ENCODE assay signal across 37 cellular contexts in genomic region chr4:39924014-39924413, GRCh38. TPM values are rescaled to one million over a fixed set of nuclear protein-coding genes. Genes with fewer than 3 reads are reported as not detected.
DNase-seq lines count a peak whose midpoint lies in the region; ATAC-seq, FAIRE-seq and TF ChIP-seq lines count a peak whose summit lies in the region.
"Had no signal": no experiment of that assay in that cellular context is flagged by ENCODE, and none has a peak within 500 bp of the region (broad histone marks: within the 10 kb centered on the region; RNA-seq: fewer than 3 reads in every experiment).

No MANE protein-coding gene starts in this region.

- H3K4ac ChIP-seq in trophoblast cell (ENCODE audit: low read depth, low read length) = no peak overlapping the region

- peaks cover 9% of the 10 kb centered on the region for H3K4me1 Mint-ChIP-seq in activated naive CD4-positive, alpha-beta T cell treated with anti-CD3 and anti-CD28 coated beads for 36 hours (ENCODE audit: low read depth)
- peaks cover 10% of the 10 kb centered on the region for H3K4me1 Mint-ChIP-seq in central memory CD8-positive, alpha-beta T cell

- no peak overlapping the region for H4K8ac ChIP-seq in trophoblast cell (ENCODE audit: low read depth, low read length)

- peaks cover 2% of the 10 kb centered on the region for H3K79me2 ChIP-seq in trophoblast cell (ENCODE audit: control insufficient read depth, insufficient read depth, low read length, poor library complexity)

- no peak overlapping the region for H3K27ac ChIP-seq in trophoblast cell (ENCODE audit: low read depth, low read length)
- H3K27ac ChIP-seq: esophagus squamous epithelium, ovary, Peyer's patch, upper lobe of left lung, VCaP had no signal

- CTCF ChIA-PET in activated naive CD4-positive, alpha-beta T cell treated with anti-CD3 and anti-CD28 coated beads for 36 hours (lab: Charles Lee) = interaction anchor here (0.8 to 1.5 kb wide), 3 partner anchors 28 to 50 kb away, joined by 3 read pairs; no protein-coding TSS in a partner anchor

- no peak overlapping the region for H3K9ac ChIP-seq in trophoblast cell (ENCODE audit: low read length)

- H3K27me3 Mint-ChIP-seq in activated naive CD4-positive, alpha-beta T cell treated with anti-CD3 and anti-CD28 coated beads for 36 hours (ENCODE audit: low read depth) = no peaks in the 10 kb centered on the region
- H3K27me3 Mint-ChIP-seq in central memory CD8-positive, alpha-beta T cell = no peaks in the 10 kb centered on the region
- H3K27me3 Mint-ChIP-seq: naive B cell had no signal

- H4K91ac ChIP-seq in trophoblast cell (ENCODE audit: low read depth, low read length) = no peak overlapping the region

- no peak overlapping the region for H3K23ac ChIP-seq in trophoblast cell (ENCODE audit: low read length)

- peaks cover 8 to 10% of the 10 kb centered on the region in 2 experiments for H3K36me3 ChIP-seq in trophoblast cell (ENCODE audit: control insufficient read depth in 1 of 2, insufficient read depth in 2 of 2, low read length in 2 of 2)
- H3K36me3 ChIP-seq: ovary, Peyer's patch had no signal

- no peak for TF ChIP-seq POLR2A in GM12891 (IDR thresholded peaks at IDR 0.05; ENCODE audit: low read depth, low read length)

- no peak overlapping the region for H3K14ac ChIP-seq in trophoblast cell (ENCODE audit: low read length)

- H3K4me2 ChIP-seq in trophoblast cell (ENCODE audit: low read length) = no peak overlapping the region

- H4K12ac ChIP-seq in trophoblast cell (ENCODE audit: low read depth, low read length) = no peak overlapping the region

- H3K9me3 Mint-ChIP-seq in activated naive CD4-positive, alpha-beta T cell treated with anti-CD3 and anti-CD28 coated beads for 36 hours = no peaks in the 10 kb centered on the region
- no peaks in the 10 kb centered on the region for H3K9me3 Mint-ChIP-seq in central memory CD8-positive, alpha-beta T cell
- H3K9me3 Mint-ChIP-seq: naive B cell had no signal

- peaks cover 2% of the 10 kb centered on the region for H3K9me3 ChIP-seq in trophoblast cell (ENCODE audit: insufficient read depth, low read depth, low read length)
- H3K9me3 ChIP-seq: Caco-2, esophagus squamous epithelium, MG63, ovary, Peyer's patch, upper lobe of left lung had no signal

- no peaks in the 10 kb centered on the region for H3K4me1 ChIP-seq in trophoblast cell (ENCODE audit: control insufficient read depth in 1 of 2, insufficient read depth in 2 of 2, low read length in 2 of 2)
- H3K4me1 ChIP-seq: esophagus squamous epithelium, Peyer's patch, upper lobe of left lung had no signal

- peak overlapping the region; percentile 30 for H3K27ac Mint-ChIP-seq in activated naive CD4-positive, alpha-beta T cell treated with anti-CD3 and anti-CD28 coated beads for 36 hours
- H3K27ac Mint-ChIP-seq in central memory CD8-positive, alpha-beta T cell (ENCODE audit: low read depth) = peak overlapping the region; percentile 87

- no peak overlapping the region for H2AFZ ChIP-seq in trophoblast cell (ENCODE audit: insufficient read depth, low read length, poor library complexity)

- no peak overlapping the region for H2BK5ac ChIP-seq in trophoblast cell (ENCODE audit: low read depth, low read length, poor library complexity)

- H3K4me3 Mint-ChIP-seq in activated naive CD4-positive, alpha-beta T cell treated with anti-CD3 and anti-CD28 coated beads for 36 hours = no peak overlapping the region
- no peak overlapping the region for H3K4me3 Mint-ChIP-seq in central memory CD8-positive, alpha-beta T cell
- H3K4me3 Mint-ChIP-seq: naive B cell had no signal

- no peak for DNase-seq in activated naive CD4-positive, alpha-beta T cell treated with anti-CD3 and anti-CD28 coated beads for 36 hours
- no peak for DNase-seq in activated naive CD4-positive, alpha-beta T cell treated with Interleukin-2 at 50 U/mL for 16 hours
- DNase-seq in GM12891 (ENCODE audit: insufficient read length, low spot score) (no peak), trophoblast cell (no peak)
- no peak for DNase-seq in central memory CD8-positive, alpha-beta T cell (ENCODE audit: low spot score in 2 of 2)
- no peak for DNase-seq in activated CD4-positive, CD25-positive, alpha-beta regulatory T cell treated with anti-CD3 and anti-CD28 coated beads, Interleukin-2, amount 50 U/mL, for 72 hours
- DNase-seq: ACHN; activated T-cell treated with anti-CD3 and anti-CD28 coated beads for 4 hours; Caco-2; caudate nucleus; DMS79; esophagus squamous epithelium; GDM1; hippocampal formation; KBM-7; mesendoderm; MG63; naive B cell; NCI-H1105 treated with DMSO at 0.1 percent for 48 hours; NCI-H2029 treated with DMSO at 0.1 percent for 48 hours; NCI-H2227 treated with DMSO at 0.1 percent for 48 hours; NCI-H69; ovary; Peyer's patch; retina; SHP77 treated with DMSO at 0.1 percent for 48 hours; small intestine; stimulated activated CD8-positive, alpha-beta memory T cell treated with anti-CD3 and anti-CD28 coated beads, Interleukin-4, amount 100 ng/mL, for 48 hours; T-helper 9 cell; upper lobe of left lung had no signal

- no peak for ATAC-seq in central memory CD8-positive, alpha-beta T cell (replicated peaks; ENCODE audit: extremely low read depth, poor library complexity, severe bottlenecking)
- ATAC-seq in GM18511 (IDR thresholded peaks at IDR 0.05; ENCODE audit: unreplicated experiment) (no peak), HG03442 (IDR thresholded peaks at IDR 0.05; ENCODE audit: unreplicated experiment) (no peak)

- no CpG with 5 or more reads among the region's 2 CpGs for WGBS in trophoblast cell (ENCODE audit: extremely low coverage, insufficient coverage, insufficient read length)

- H3K18ac ChIP-seq in trophoblast cell (ENCODE audit: low read length) = no peak overlapping the region

- intact Hi-C loops in activated naive CD4-positive, alpha-beta T cell treated with anti-CD3 and anti-CD28 coated beads for 36 hours (cut with micrococcal nuclease) = no loop called here

- no peak overlapping the region for H2BK120ac ChIP-seq in trophoblast cell (ENCODE audit: insufficient read depth, low read length, poor library complexity)

- FAIRE-seq in GM12891 (lab: Jason Lieb, UNC) = peak; percentile 74
- FAIRE-seq: astrocyte, frontal cortex, GM18507, HTR-8/SVneo, small intestine had no signal

- H2BK12ac ChIP-seq in trophoblast cell (ENCODE audit: low read length) = peak overlapping the region; percentile 64

- H3K4me3 ChIP-seq in trophoblast cell (ENCODE audit: low read depth, low read length) = no peak overlapping the region
- H3K4me3 ChIP-seq: esophagus squamous epithelium, MG63, ovary, Peyer's patch, upper lobe of left lung had no signal

- H2AK5ac ChIP-seq in trophoblast cell (ENCODE audit: low read length) = no peak overlapping the region

- no peaks in the 10 kb centered on the region for H3K79me1 ChIP-seq in trophoblast cell (ENCODE audit: low read length)

- H3K27me3 ChIP-seq in trophoblast cell (ENCODE audit: insufficient read depth, low read length) = no peaks in the 10 kb centered on the region
- H3K27me3 ChIP-seq: esophagus squamous epithelium, MG63, ovary, Peyer's patch, upper lobe of left lung had no signal

- H3K36me3 Mint-ChIP-seq in activated naive CD4-positive, alpha-beta T cell treated with anti-CD3 and anti-CD28 coated beads for 36 hours (ENCODE audit: low read depth) = peaks cover 25% of the 10 kb centered on the region
- H3K36me3 Mint-ChIP-seq in central memory CD8-positive, alpha-beta T cell (ENCODE audit: insufficient read depth) = peaks cover 30% of the 10 kb centered on the region

TF ChIP-seq in GM12891, 5 proteins besides CTCF, POLR2A, EP300 and RAD21:
- TF ChIP-seq POU2F2 (IDR thresholded peaks at IDR 0.05; ENCODE audit: low read depth, low read length) = no peak
- no peak for TF ChIP-seq TAF1 (IDR thresholded peaks at IDR 0.05; ENCODE audit: low read depth, low read length)
- TF ChIP-seq SPI1 (IDR thresholded peaks at IDR 0.05; ENCODE audit: low read depth, low read length) = no peak
- TF ChIP-seq PAX5 (IDR thresholded peaks at IDR 0.05; ENCODE audit: insufficient read depth, low read length, severe bottlenecking) = no peak
- TF ChIP-seq POLR2AphosphoS5 (IDR thresholded peaks at IDR 0.05; ENCODE audit: low read depth, low read length) = no peak

RNA-seq across cellular contexts. Expression of gene PDS5A, which starts 53.7 kb away (rescaled TPM):
- total RNA-seq in activated naive CD4-positive, alpha-beta T cell treated with anti-CD3 and anti-CD28 coated beads for 36 hours = 10 to 100 TPM; 86.8 to 89.1 TPM
- polyA plus RNA-seq in GM12891 (2012; ENCODE audit: low read depth, missing spikeins) = 23.5 TPM
- 32.5 and 33.8 TPM in 2 replicates for polyA plus RNA-seq in trophoblast cell (2013)
